In genomic region chr16:57529324-57530103, GRCh38 we compare ENCODE assay signal across 10 cellular contexts. TPM values are rescaled to one million over a fixed set of nuclear protein-coding genes. Genes with fewer than 3 reads are reported as not detected.
DNase-seq lines count a peak whose midpoint lies in the region; ATAC-seq and TF ChIP-seq lines count a peak whose summit lies in the region.
"Had no signal": no experiment of that assay in that cellular context is flagged by ENCODE, and none has a peak within 500 bp of the region (broad histone marks: within the 10 kb centered on the region; RNA-seq: fewer than 3 reads in every experiment).

No MANE protein-coding gene starts in this region.

- H3K18ac ChIP-seq in trophoblast cell (ENCODE audit: low read length) = peak overlapping the region; percentile 19

- H2BK5ac ChIP-seq in trophoblast cell (ENCODE audit: low read depth, low read length, poor library complexity) = no peak overlapping the region

- H3K4me1 ChIP-seq in colonic mucosa = peaks cover 8% of the 10 kb centered on the region
- peaks cover 37 to 58% of the 10 kb centered on the region in 2 experiments for H3K4me1 ChIP-seq in trophoblast cell (ENCODE audit: control insufficient read depth in 1 of 2, insufficient read depth in 2 of 2, low read length in 2 of 2)

- H3K23ac ChIP-seq in trophoblast cell (ENCODE audit: low read length) = no peak overlapping the region

- H2AK5ac ChIP-seq in trophoblast cell (ENCODE audit: low read length) = peak overlapping the region; percentile 5

- peak overlapping the region; percentile 27 for H2AFZ ChIP-seq in trophoblast cell (ENCODE audit: insufficient read depth, low read length, poor library complexity)

- peak overlapping the region; percentile 70 for H4K8ac ChIP-seq in trophoblast cell (ENCODE audit: low read depth, low read length)

- ATAC-seq in GM18502 (IDR thresholded peaks at IDR 0.05; ENCODE audit: poor library complexity, unreplicated experiment) (peak; percentile 30), HG03432 (IDR thresholded peaks at IDR 0.05; ENCODE audit: unreplicated experiment) (peak; percentile 15)

- H3K4ac ChIP-seq in trophoblast cell (ENCODE audit: low read depth, low read length) = peak overlapping the region; percentile 38

- no peak overlapping the region for H4K12ac ChIP-seq in trophoblast cell (ENCODE audit: low read depth, low read length)

- intact Hi-C loops in colonic mucosa (cut with DNase I) = no loop called here

- H3K79me1 ChIP-seq in trophoblast cell (ENCODE audit: low read length) = peaks cover 8% of the 10 kb centered on the region

- H3K4me3 ChIP-seq in colonic mucosa (peak overlapping the region; percentile 19), trophoblast cell (ENCODE audit: low read depth, low read length) (peak overlapping the region; percentile 63)

- WGBS in trophoblast cell (ENCODE audit: extremely low coverage, insufficient coverage, insufficient read length) = no CpG with 5 or more reads among the region's 21 CpGs

- H2BK120ac ChIP-seq in trophoblast cell (ENCODE audit: insufficient read depth, low read length, poor library complexity) = no peak overlapping the region

- peak overlapping the region; percentile 36 for H4K91ac ChIP-seq in trophoblast cell (ENCODE audit: low read depth, low read length)

- TF ChIP-seq CTCF in colonic mucosa (IDR thresholded peaks at IDR 0.05) = no peak

- H3K79me2 ChIP-seq in trophoblast cell (ENCODE audit: control insufficient read depth, insufficient read depth, low read length, poor library complexity) = peaks cover 2% of the 10 kb centered on the region

- peak overlapping the region; percentile 67 for H3K4me2 ChIP-seq in trophoblast cell (ENCODE audit: low read length)

- no peak for DNase-seq in colonic mucosa
- DNase-seq in trophoblast cell = no peak
- DNase-seq in KG1 (lab: John Stamatoyannopoulos, UW) = no peak
- DNase-seq in NCI-H187 (lab: John Stamatoyannopoulos, UW) = no peak
- no peak for DNase-seq in H4 (ENCODE audit: low spot score)
- DNase-seq in AG20443 (ENCODE audit: low spot score) = no peak

- no peaks in the 10 kb centered on the region for H3K9me3 ChIP-seq in colonic mucosa
- H3K9me3 ChIP-seq in trophoblast cell (ENCODE audit: insufficient read depth, low read depth, low read length) = peaks cover 5% of the 10 kb centered on the region

- H3K27ac ChIP-seq in colonic mucosa = peak overlapping the region; percentile 6
- H3K27ac ChIP-seq in trophoblast cell (ENCODE audit: low read depth, low read length) = no peak overlapping the region
- H3K27ac ChIP-seq: HL-60 had no signal

- H3K36me3 ChIP-seq in colonic mucosa (no peaks in the 10 kb centered on the region), trophoblast cell (ENCODE audit: control insufficient read depth in 1 of 2, insufficient read depth in 2 of 2, low read length in 2 of 2) (peaks cover 3 to 4% of the 10 kb centered on the region in 2 experiments)

- H3K27me3 ChIP-seq in colonic mucosa (no peaks in the 10 kb centered on the region), trophoblast cell (ENCODE audit: insufficient read depth, low read length) (no peaks in the 10 kb centered on the region)

- H3K9ac ChIP-seq in colonic mucosa (ENCODE audit: low read depth in 2 of 2, low read length in 2 of 2) = no peak overlapping the region
- H3K9ac ChIP-seq in trophoblast cell (ENCODE audit: low read length) = no peak overlapping the region

- H2BK12ac ChIP-seq in trophoblast cell (ENCODE audit: low read length) = peak overlapping the region; percentile 23

- H3K14ac ChIP-seq in trophoblast cell (ENCODE audit: low read length) = peak overlapping the region; percentile 25

RNA-seq across cellular contexts. Expression of gene CCDC102A, which starts 6.9 kb away (rescaled TPM):
- 1 to 10 TPM; 1.9 to 2.5 TPM for total RNA-seq in colonic mucosa
- polyA plus RNA-seq in trophoblast cell (2013) = 7.7 and 8.5 TPM in 2 replicates
- 5.8 and 10.2 TPM in 2 replicates for total RNA-seq in H4 (2014; rRNA removed; shearing (Covaris generic))

RNA-seq across cellular contexts. Expression of gene ADGRG5, which starts 12.9 kb away (rescaled TPM):
- 1 to 10 TPM; 1.4 to 3.0 TPM for total RNA-seq in colonic mucosa
- 3.8 and 3.9 TPM in 2 replicates for polyA plus RNA-seq in trophoblast cell (2013)
- total RNA-seq in H4 (2014; rRNA removed; shearing (Covaris generic)) = not detected in 2 replicates
- total RNA-seq: SK-MEL-5 had no signal

RNA-seq across cellular contexts. Expression of gene DOK4, which starts 43.2 kb away (rescaled TPM):
- total RNA-seq in colonic mucosa = 100 to 1,000 TPM; 121 to 141 TPM
- polyA plus RNA-seq in trophoblast cell (2013) = 407 and 429 TPM in 2 replicates
- total RNA-seq in H4 (2014; rRNA removed; shearing (Covaris generic)) = 15.5 and 25.4 TPM in 2 replicates
